In genomic region chr18:32779010-32779409, GRCh38 we compare ENCODE assay signal across 30 cellular contexts. TPM values are rescaled to one million over a fixed set of nuclear protein-coding genes. Genes with fewer than 3 reads are reported as not detected.
"Had no signal": no experiment of that assay in that cellular context is flagged by ENCODE, and none has a peak within 500 bp of the region (broad histone marks: within the 10 kb centered on the region; RNA-seq: fewer than 3 reads in every experiment).

No MANE protein-coding gene starts in this region.

- ATAC-seq: esophagus mucosa, gastrocnemius medialis, heart right ventricle, left cardiac atrium, left lung, left ventricle myocardium superior, lower lobe of right lung, mucosa of descending colon had no signal

- H3K4me3 ChIP-seq: coronary artery, dorsolateral prefrontal cortex, esophagus squamous epithelium, gastrocnemius medialis, heart right ventricle, left lung, lower lobe of right lung, mucosa of descending colon had no signal

- H3K27ac Mint-ChIP-seq: mesothelial cell of epicardium, naive B cell had no signal

- DNase-seq: dermis blood vessel endothelial cell; dorsolateral prefrontal cortex; effector CD4-positive, alpha-beta T cell; effector memory CD4-positive, alpha-beta T cell; erythroblast; esophagus squamous epithelium; foreskin fibroblast; foreskin melanocyte; gastrocnemius medialis; glutamatergic neuron; head of caudate nucleus; heart right ventricle; hippocampal formation; left cardiac atrium; left lung; left ventricle myocardium superior; lower lobe of right lung; mesenchymal stem cell; mucosa of descending colon; naive B cell had no signal

- H3K27me3 ChIP-seq: esophagus squamous epithelium, gastrocnemius medialis had no signal

- H3K4me1 Mint-ChIP-seq: mesothelial cell of epicardium had no signal

- H3K27me3 Mint-ChIP-seq: naive B cell had no signal

- H3K4me3 Mint-ChIP-seq: mesothelial cell of epicardium, naive B cell had no signal

- H3K36me3 ChIP-seq: esophagus squamous epithelium, gastrocnemius medialis, heart right ventricle, left lung, lower lobe of right lung had no signal

- H3K36me3 Mint-ChIP-seq: mesothelial cell of epicardium, naive B cell had no signal

- H3K9me3 ChIP-seq: esophagus squamous epithelium, gastrocnemius medialis, heart right ventricle, left lung, mucosa of descending colon had no signal

- H3K27ac ChIP-seq: coronary artery, dorsolateral prefrontal cortex, epithelial cell of prostate, esophagus squamous epithelium, gastrocnemius medialis, heart right ventricle, left lung, lower lobe of right lung had no signal

- FAIRE-seq: colon, endometrium, islet of Langerhans, keratinocyte had no signal

- H3K9me3 Mint-ChIP-seq: mesothelial cell of epicardium, naive B cell had no signal

- H3K4me1 ChIP-seq: esophagus squamous epithelium, gastrocnemius medialis, left lung, lower lobe of right lung had no signal

RNA-seq across cellular contexts. Expression of gene KLHL14, which starts 6.2 kb away (rescaled TPM):
- total RNA-seq: lower leg skin, myocyte had no signal
- polyA plus RNA-seq: keratinocyte had no signal
